21 cellular contexts compared by ENCODE assay signal in the genomic region with DNA sequence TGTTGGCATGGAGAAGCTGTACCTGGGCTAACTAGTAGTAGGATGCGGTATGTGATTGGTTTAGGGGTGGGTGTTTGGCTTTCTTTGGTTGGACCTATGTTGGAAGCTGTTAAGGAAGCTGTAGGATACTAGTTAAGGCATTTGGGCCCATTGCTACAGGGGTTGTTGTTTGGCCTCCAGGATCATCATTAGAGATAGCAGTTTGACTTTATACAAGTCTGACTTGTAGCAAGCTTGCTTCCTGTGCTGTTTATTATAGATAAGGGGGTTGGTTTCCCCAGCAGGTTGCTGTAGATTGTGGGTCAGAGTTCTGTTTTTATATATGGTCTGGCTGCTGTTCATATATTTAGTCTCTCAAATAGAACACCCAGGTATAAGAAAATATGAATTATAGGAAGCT. TPM values are rescaled to one million over a fixed set of nuclear protein-coding genes. Genes with fewer than 3 reads are reported as not detected.
DNase-seq lines count a peak whose midpoint lies in the region; ATAC-seq and TF ChIP-seq lines count a peak whose summit lies in the region.
"Had no signal": no experiment of that assay in that cellular context is flagged by ENCODE, and none has a peak within 500 bp of the region (broad histone marks: within the 10 kb centered on the region; RNA-seq: fewer than 3 reads in every experiment).

No MANE protein-coding gene starts in this region.

- no peak overlapping the region for H3K9ac ChIP-seq in Karpas-422 (ENCODE audit: low read length)

- H3K79me2 ChIP-seq in Karpas-422 (ENCODE audit: low read length): peaks cover 10% of the 10 kb centered on the region

- intact Hi-C loops in activated naive CD4-positive, alpha-beta T cell treated with anti-CD3 and anti-CD28 coated beads for 36 hours (cut with micrococcal nuclease): loop anchor here (5.0 kb wide), 1 partner anchor 334 kb away; the partner anchor contains the start of gene NAB2

- no peaks in the 10 kb centered on the region for H4K20me1 ChIP-seq in Karpas-422 (ENCODE audit: insufficient read depth, low read depth, low read length)

- no peak overlapping the region for H3K27ac Mint-ChIP-seq in activated naive CD4-positive, alpha-beta T cell treated with anti-CD3 and anti-CD28 coated beads for 36 hours
- H3K27ac Mint-ChIP-seq in activated T-helper 17 cell treated with anti-CD3 and anti-CD28 coated beads, Interleukin-2, amount 50 U/mL, for 72 hours: peak overlapping the region; percentile 22
- no peak overlapping the region for H3K27ac Mint-ChIP-seq in neural crest cell (ENCODE audit: unreplicated experiment)

- no peak overlapping the region for H2AFZ ChIP-seq in Karpas-422 (ENCODE audit: low read length)

- 0 out of 2 replicates have a peak, but pooled peaks cover 2% of the 10 kb centered on the region for H3K9me3 ChIP-seq in Karpas-422 (ENCODE audit: low read length)

- H3K9me3 Mint-ChIP-seq in activated naive CD4-positive, alpha-beta T cell treated with anti-CD3 and anti-CD28 coated beads for 36 hours: no peaks in the 10 kb centered on the region
- H3K9me3 Mint-ChIP-seq in activated T-helper 17 cell treated with anti-CD3 and anti-CD28 coated beads, Interleukin-2, amount 50 U/mL, for 72 hours: no peaks in the 10 kb centered on the region
- H3K9me3 Mint-ChIP-seq in neural crest cell: peaks cover 9% of the 10 kb centered on the region
- H3K9me3 Mint-ChIP-seq: activated T-cell treated with anti-CD3 and anti-CD28 coated beads, Interleukin-2, amount 50 U/mL, for 4 hours had no signal

- H3K4me1 ChIP-seq in Karpas-422 (ENCODE audit: low read length): peaks cover 27% of the 10 kb centered on the region

- H3K36me3 Mint-ChIP-seq in activated naive CD4-positive, alpha-beta T cell treated with anti-CD3 and anti-CD28 coated beads for 36 hours (ENCODE audit: low read depth): peaks cover 25% of the 10 kb centered on the region
- H3K36me3 Mint-ChIP-seq in activated T-helper 17 cell treated with anti-CD3 and anti-CD28 coated beads, Interleukin-2, amount 50 U/mL, for 72 hours (ENCODE audit: low read depth): peaks cover 38% of the 10 kb centered on the region
- H3K36me3 Mint-ChIP-seq in neural crest cell (ENCODE audit: low read depth): peaks cover 2% of the 10 kb centered on the region

- CTCF ChIA-PET in activated naive CD4-positive, alpha-beta T cell treated with anti-CD3 and anti-CD28 coated beads for 36 hours (lab: Charles Lee): interaction anchor here (0.7 to 9.6 kb wide), 7 partner anchors 11 to 358 kb away, joined by 3 to 87 read pairs (median 4); partner anchors contain the start of gene STAT6

- no peaks in the 10 kb centered on the region for H3K27me3 ChIP-seq in Karpas-422 (ENCODE audit: low read length)

- peak overlapping the region; percentile 13 for H3K4me3 Mint-ChIP-seq in activated naive CD4-positive, alpha-beta T cell treated with anti-CD3 and anti-CD28 coated beads for 36 hours
- H3K4me3 Mint-ChIP-seq in activated T-helper 17 cell treated with anti-CD3 and anti-CD28 coated beads, Interleukin-2, amount 50 U/mL, for 72 hours: peak overlapping the region; percentile 8
- peak overlapping the region; percentile 85 for H3K4me3 Mint-ChIP-seq in neural crest cell

- H3K4me3 ChIP-seq in Karpas-422 (ENCODE audit: low read length): no peak overlapping the region
- H3K4me3 ChIP-seq: skin epidermis had no signal

- peaks cover 28% of the 10 kb centered on the region for H3K4me1 Mint-ChIP-seq in activated naive CD4-positive, alpha-beta T cell treated with anti-CD3 and anti-CD28 coated beads for 36 hours (ENCODE audit: low read depth)
- H3K4me1 Mint-ChIP-seq in activated T-helper 17 cell treated with anti-CD3 and anti-CD28 coated beads, Interleukin-2, amount 50 U/mL, for 72 hours: peaks cover 18% of the 10 kb centered on the region
- peaks cover 26% of the 10 kb centered on the region for H3K4me1 Mint-ChIP-seq in neural crest cell

- H3K27me3 Mint-ChIP-seq in activated naive CD4-positive, alpha-beta T cell treated with anti-CD3 and anti-CD28 coated beads for 36 hours (ENCODE audit: low read depth): no peaks in the 10 kb centered on the region
- H3K27me3 Mint-ChIP-seq in activated T-helper 17 cell treated with anti-CD3 and anti-CD28 coated beads, Interleukin-2, amount 50 U/mL, for 72 hours: no peaks in the 10 kb centered on the region
- H3K27me3 Mint-ChIP-seq in neural crest cell (ENCODE audit: low read depth): no peaks in the 10 kb centered on the region

- no peak overlapping the region for H3K27ac ChIP-seq in Karpas-422 (ENCODE audit: low read length)
- H3K27ac ChIP-seq: skin epidermis had no signal

- H3K36me3 ChIP-seq in Karpas-422 (ENCODE audit: insufficient read depth, low read length): peaks cover 3% of the 10 kb centered on the region

- no peak for ATAC-seq in activated T-helper 17 cell treated with anti-CD3 and anti-CD28 coated beads, Interleukin-2, amount 50 U/mL, for 72 hours (replicated peaks)
- ATAC-seq: activated T-cell treated with anti-CD3 and anti-CD28 coated beads, Interleukin-2, amount 50 U/mL, for 4 hours; left colon had no signal

- H3K4me2 ChIP-seq in Karpas-422 (ENCODE audit: low read depth, low read length, poor library complexity, severe bottlenecking): peak overlapping the region; percentile 9

- TF ChIP-seq CTCF in neural crest cell (conservative IDR thresholded peaks at IDR 0.05): no peak

- H3K9me2 ChIP-seq in Karpas-422 (replicated peaks; ENCODE audit: insufficient read depth, low read length): no peaks in the 10 kb centered on the region

- DNase-seq in activated naive CD4-positive, alpha-beta T cell treated with anti-CD3 and anti-CD28 coated beads for 36 hours: no peak
- DNase-seq in activated naive CD4-positive, alpha-beta T cell (lab: John Stamatoyannopoulos, UW): no peak
- DNase-seq in Karpas-422 (no peak), neural crest cell (ENCODE audit: low read depth, low spot score) (no peak), DMS53 treated with DMSO at 0.1 percent for 48 hours (lab: John Stamatoyannopoulos, UW; ENCODE audit: unreplicated experiment) (no peak), DMS79 treated with DMSO at 0.1 percent for 48 hours (lab: John Stamatoyannopoulos, UW) (no peak), pons (ENCODE audit: low spot score) (no peak)
- DNase-seq: ACHN; activated T-cell treated with anti-CD3 and anti-CD28 coated beads, Interleukin-2, amount 50 U/mL, for 4 hours; C1 segment of cervical spinal cord; cortex of kidney; GOT3; left colon; NCI-H1105; NCI-H2081; NCI-H446 treated with DMSO at 0.1 percent for 48 hours; NK-92 treated with Interleukin-12 subunit alpha and Interleukin-12 subunit beta, amount 100 ng/mL, for 24 hours; stimulated activated naive CD4-positive, alpha-beta T cell had no signal

RNA-seq across cellular contexts. Expression of gene PRIM1, which starts 1.4 kb away (rescaled TPM):
- total RNA-seq in activated naive CD4-positive, alpha-beta T cell treated with anti-CD3 and anti-CD28 coated beads for 36 hours: 10 to 100 TPM; 74.9 to 75.0 TPM
- total RNA-seq in Karpas-422 (2014; rRNA removed; shearing (Covaris generic); ENCODE audit: low replicate concordance): 10.3 and 26.3 TPM in 2 replicates
- total RNA-seq in activated T-helper 17 cell treated with anti-CD3 and anti-CD28 coated beads, Interleukin-2, amount 50 U/mL, for 72 hours: 10 to 100 TPM; 58.0 to 62.9 TPM
- total RNA-seq in neural crest cell: 45.7 and 47.3 TPM in 2 replicates

RNA-seq across cellular contexts. Expression of gene HSD17B6, which starts 9.6 kb away (rescaled TPM):
- 1 to 10 TPM; 3.5 to 3.7 TPM for total RNA-seq in activated naive CD4-positive, alpha-beta T cell treated with anti-CD3 and anti-CD28 coated beads for 36 hours
- 6.4 and 28.5 TPM in 2 replicates for total RNA-seq in Karpas-422 (2014; rRNA removed; shearing (Covaris generic); ENCODE audit: low replicate concordance)
- 1 to 10 TPM; 2.8 to 4.8 TPM for total RNA-seq in activated T-helper 17 cell treated with anti-CD3 and anti-CD28 coated beads, Interleukin-2, amount 50 U/mL, for 72 hours
- total RNA-seq in neural crest cell: 2.6 and 2.7 TPM in 2 replicates
- total RNA-seq: HT-29 had no signal

RNA-seq across cellular contexts. Expression of gene NACA, which starts 28.5 kb away (rescaled TPM):
- 1,000 to 10,000 TPM; 1,279 to 1,321 TPM for total RNA-seq in activated naive CD4-positive, alpha-beta T cell treated with anti-CD3 and anti-CD28 coated beads for 36 hours
- 1,908 and 2,309 TPM in 2 replicates for total RNA-seq in Karpas-422 (2014; rRNA removed; shearing (Covaris generic); ENCODE audit: low replicate concordance)
- total RNA-seq in activated T-helper 17 cell treated with anti-CD3 and anti-CD28 coated beads, Interleukin-2, amount 50 U/mL, for 72 hours: 1,000 to 10,000 TPM in 1 of 2 donors, 100 to 1,000 TPM in 1; 869 to 1,019 TPM
- 1,026 and 1,074 TPM in 2 replicates for total RNA-seq in neural crest cell

Comparison
In these comparisons a context has a peak if more than half of its experiments do, and no peak if none do; other contexts are left out.
1. H3K4me3 Mint-ChIP-seq: peak in every context shown above with its lines; median percentile 85 in neural crest cell; 13 in activated naive CD4-positive, alpha-beta T cell treated with anti-CD3 and anti-CD28 coated beads for 36 hours; 8 in activated T-helper 17 cell treated with anti-CD3 and anti-CD28 coated beads, Interleukin-2, amount 50 U/mL, for 72 hours.